ENCODE assay signal across 8 cellular contexts in genomic region chr16:76535-77272, GRCh38. TPM values are rescaled to one million over a fixed set of nuclear protein-coding genes. Genes with fewer than 3 reads are reported as not detected.
DNase-seq lines count a peak whose midpoint lies in the region; ATAC-seq, FAIRE-seq and TF ChIP-seq lines count a peak whose summit lies in the region.

No MANE protein-coding gene starts in this region.

- TF ChIP-seq EP300 in stomach (IDR thresholded peaks at IDR 0.05): no peak

- peak overlapping the region; percentile 81 for H2AFZ ChIP-seq in MM.1S (ENCODE audit: low read length)
- no peak overlapping the region for H2AFZ ChIP-seq in keratinocyte (ENCODE audit: control insufficient read depth, low read length)

- 11 to 36% (median 33%) methylated on average over 10 to 13 of the region's 13 CpGs for whole genome bisulfite sequencing in stomach, 5 donors

- peaks cover 9% of the 10 kb centered on the region for H3K79me2 ChIP-seq in MM.1S (ENCODE audit: low read length)
- peaks cover 4% of the 10 kb centered on the region for H3K79me2 ChIP-seq in keratinocyte (ENCODE audit: control insufficient read depth, insufficient read depth, low read length)

- intact Hi-C loops in stomach (cut with DNase I; ENCODE audit: low total_unique reads): no loop called here

- H3K27me3 ChIP-seq in MM.1S (replicated peaks; ENCODE audit: insufficient read depth, low read length): peaks cover 4% of the 10 kb centered on the region
- no peaks in the 10 kb centered on the region for H3K27me3 ChIP-seq in keratinocyte (ENCODE audit: control insufficient read depth, extremely low read depth, insufficient read depth, low read length)
- peaks cover 0 to 18% (median 0%) of the 10 kb centered on the region in 3 donors for H3K27me3 ChIP-seq in stomach

- no peak for TF ChIP-seq POLR2A in stomach (IDR thresholded peaks at IDR 0.05)

- H3K9ac ChIP-seq in MM.1S (ENCODE audit: low read length) (peak overlapping the region; percentile 87), keratinocyte (ENCODE audit: control insufficient read depth, extremely low read depth, insufficient read depth, low read length) (peak overlapping the region; percentile 83)

- ATAC-seq in HG02571 (IDR thresholded peaks at IDR 0.05; ENCODE audit: unreplicated experiment) (no peak), GM19463 (IDR thresholded peaks at IDR 0.05; ENCODE audit: unreplicated experiment) (no peak), GM18511 (IDR thresholded peaks at IDR 0.05; ENCODE audit: unreplicated experiment) (no peak)

- H3K27ac ChIP-seq in MM.1S (ENCODE audit: low read length): peak overlapping the region; percentile 19; the same call in 1 of the 2 replicates
- peak overlapping the region; percentile 66 for H3K27ac ChIP-seq in keratinocyte (ENCODE audit: control insufficient read depth, insufficient read depth, low read length)
- peak overlapping the region; percentile 87 to 96 (median 95) for H3K27ac ChIP-seq in stomach

- DNase-seq in GDM1 (lab: John Stamatoyannopoulos, UW) (peak; percentile 25), MM.1S (no peak), astrocyte of the spinal cord (ENCODE audit: low read depth, low spot score) (peak; percentile 69), keratinocyte (ENCODE audit: low read depth, low spot score) (peak; percentile 61), stomach (peak; percentile 66)

- H4K20me1 ChIP-seq in MM.1S (ENCODE audit: insufficient read depth, low read length) (no peaks in the 10 kb centered on the region), keratinocyte (ENCODE audit: control insufficient read depth, extremely low read depth, insufficient read depth, low read length) (no peaks in the 10 kb centered on the region)

- H3K9me1 ChIP-seq in keratinocyte (ENCODE audit: control insufficient read depth, extremely low read depth, insufficient read depth, low read length): peaks cover 2% of the 10 kb centered on the region

- dilution Hi-C loops in keratinocyte (cut with MboI; ENCODE audit: extremely low pct_ligation_motif_present, low sequenced_read_pairs): no loop called here

- H3K9me3 ChIP-seq in MM.1S (replicated peaks; ENCODE audit: insufficient read depth, low read length): no peaks in the 10 kb centered on the region
- H3K9me3 ChIP-seq in keratinocyte (ENCODE audit: control insufficient read depth, low read depth, low read length): no peaks in the 10 kb centered on the region
- H3K9me3 ChIP-seq in stomach: no peaks in the 10 kb centered on the region

- H3K4me1 ChIP-seq in MM.1S (ENCODE audit: low read length): peaks cover 25% of the 10 kb centered on the region
- H3K4me1 ChIP-seq in keratinocyte (ENCODE audit: control insufficient read depth, extremely low read depth, insufficient read depth, low read length): peaks cover 37% of the 10 kb centered on the region
- peaks cover 34 to 69% (median 67%) of the 10 kb centered on the region in 4 donors for H3K4me1 ChIP-seq in stomach

- peak; percentile 52 for FAIRE-seq in keratinocyte (lab: Jason Lieb, UNC)

- 0 out of 2 replicates have a peak, but pooled peaks cover 3% of the 10 kb centered on the region for H3F3A ChIP-seq in MM.1S (ENCODE audit: insufficient read depth, low read length)

- in situ Hi-C loops in astrocyte of the spinal cord (cut with HindIII; ENCODE audit: low sequenced_read_pairs): no loop called here

- TF ChIP-seq CTCF in MM.1S (IDR thresholded peaks at IDR 0.05; ENCODE audit: low read length) (no peak), astrocyte of the spinal cord (IDR thresholded peaks at IDR 0.05; ENCODE audit: low read depth, low read length) (no peak), keratinocyte (optimal IDR thresholded peaks at IDR 0.05 in 1 of 3, IDR thresholded peaks at IDR 0.05 in 1 of 3, conservative IDR thresholded peaks at IDR 0.05 in 1 of 3; ENCODE audit: extremely low read depth in 1 of 3, insufficient read depth in 2 of 3, low read length in 3 of 3) (no peak), stomach (IDR thresholded peaks at IDR 0.05) (no peak)

- no peaks in the 10 kb centered on the region for H3K36me3 ChIP-seq in MM.1S (replicated peaks; ENCODE audit: insufficient read depth, low read length)
- H3K36me3 ChIP-seq in keratinocyte (ENCODE audit: control insufficient read depth in 2 of 2, extremely low read depth in 1 of 2, insufficient read depth in 2 of 2, low read length in 2 of 2): peaks cover 0 to 12% of the 10 kb centered on the region in 2 experiments
- peaks cover 0 to 20% (median 19%) of the 10 kb centered on the region in 4 donors for H3K36me3 ChIP-seq in stomach

- H3K9me2 ChIP-seq in MM.1S (replicated peaks; ENCODE audit: insufficient read depth, low read length): no peaks in the 10 kb centered on the region

- H3K4me2 ChIP-seq in MM.1S (ENCODE audit: low read depth, low read length) (peak overlapping the region; percentile 99), keratinocyte (ENCODE audit: control insufficient read depth, extremely low read depth, insufficient read depth, low read depth, low read length) (peak overlapping the region; percentile 95)

- peak overlapping the region; percentile 90 for H3K4me3 ChIP-seq in MM.1S (ENCODE audit: low read length)
- H3K4me3 ChIP-seq in astrocyte of the spinal cord (ENCODE audit: low read depth, low read length): no peak overlapping the region
- H3K4me3 ChIP-seq in keratinocyte (ENCODE audit: control insufficient read depth in 2 of 3, extremely low read depth in 1 of 3, insufficient read depth in 2 of 3, low read depth in 1 of 3, low read length in 3 of 3): peak overlapping the region; percentile 76 to 82 (median 82)
- H3K4me3 ChIP-seq in stomach: peak overlapping the region in 3 of 4 donors; percentile 71 to 91 (median 76)

RNA-seq across cellular contexts. Expression of gene MPG, which starts 1.3 kb away (rescaled TPM):
- polyA plus RNA-seq in keratinocyte (22.7 to 46.8 TPM (median 26.9 TPM) in 3 replicates), stomach (100 to 1,000 TPM in 2 of 3 donors, 10 to 100 TPM in 1; 90.6 to 112 (median 112) TPM)
- polyA plus RNA-seq in keratinocyte (2011; ENCODE audit: low read depth): 6.9 TPM
- polyA plus RNA-seq in keratinocyte (2011; cell fraction: cytosol; rRNA removed): 18.8 and 57.3 TPM in 2 replicates
- 16.3 and 22.6 TPM in 2 replicates for polyA plus RNA-seq in keratinocyte (2011; cell fraction: nucleus; rRNA removed)
- polyA plus RNA-seq in keratinocyte (2012; ENCODE audit: low replicate concordance): 23.3 and 36.4 TPM in 2 replicates
- polyA minus RNA-seq in keratinocyte: 10.4 to 17.2 TPM (median 13.6 TPM) in 3 replicates
- polyA minus RNA-seq in keratinocyte (2011; cell fraction: cytosol; rRNA and poly(A)+ RNA removed): 62.7 TPM
- polyA minus RNA-seq in keratinocyte (2011; cell fraction: nucleus; rRNA and poly(A)+ RNA removed): 11.1 and 13.0 TPM in 2 replicates
- total RNA-seq in stomach: 100 to 1,000 TPM in 1 of 5 donors, 10 to 100 TPM in 4; 33.3 to 102 (median 76.2) TPM

RNA-seq across cellular contexts. Expression of gene RHBDF1, which starts 4.3 kb away (rescaled TPM):
- polyA plus RNA-seq in keratinocyte (20.4 to 37.2 TPM (median 24.0 TPM) in 3 replicates), stomach (10 to 100 TPM; 10.2 to 38.3 (median 15.3) TPM)
- 19.4 TPM for polyA plus RNA-seq in keratinocyte (2011; ENCODE audit: low read depth)
- polyA plus RNA-seq in keratinocyte (2011; cell fraction: cytosol; rRNA removed): 12.2 and 16.8 TPM in 2 replicates
- polyA plus RNA-seq in keratinocyte (2011; cell fraction: nucleus; rRNA removed): 131 and 171 TPM in 2 replicates
- polyA plus RNA-seq in keratinocyte (2012; ENCODE audit: low replicate concordance): 21.9 and 26.9 TPM in 2 replicates
- 25.4 to 87.6 TPM (median 34.0 TPM) in 3 replicates for polyA minus RNA-seq in keratinocyte
- polyA minus RNA-seq in keratinocyte (2011; cell fraction: cytosol; rRNA and poly(A)+ RNA removed): 21.1 TPM
- 34.8 and 35.9 TPM in 2 replicates for polyA minus RNA-seq in keratinocyte (2011; cell fraction: nucleus; rRNA and poly(A)+ RNA removed)
- 100 to 1,000 TPM in 1 of 5 donors, 10 to 100 TPM in 4; 13.4 to 185 (median 30.4) TPM for total RNA-seq in stomach

RNA-seq across cellular contexts. Expression of gene SNRNP25, which starts 23.1 kb away (rescaled TPM):
- polyA plus RNA-seq in keratinocyte (29.2 to 45.9 TPM (median 44.7 TPM) in 3 replicates), stomach (10 to 100 TPM; 30.2 to 40.2 (median 34.4) TPM)
- 12.3 TPM for polyA plus RNA-seq in keratinocyte (2011; ENCODE audit: low read depth)
- 29.2 and 35.0 TPM in 2 replicates for polyA plus RNA-seq in keratinocyte (2011; cell fraction: cytosol; rRNA removed)
- polyA plus RNA-seq in keratinocyte (2011; cell fraction: nucleus; rRNA removed): 15.3 and 15.7 TPM in 2 replicates
- polyA plus RNA-seq in keratinocyte (2012; ENCODE audit: low replicate concordance): 12.6 and 42.6 TPM in 2 replicates
- 11.7 to 19.2 TPM (median 14.8 TPM) in 3 replicates for polyA minus RNA-seq in keratinocyte
- polyA minus RNA-seq in keratinocyte (2011; cell fraction: cytosol; rRNA and poly(A)+ RNA removed): 11.3 TPM
- polyA minus RNA-seq in keratinocyte (2011; cell fraction: nucleus; rRNA and poly(A)+ RNA removed): 2.3 and 3.6 TPM in 2 replicates
- 10 to 100 TPM in 3 of 5 donors, 1 to 10 TPM in 2; 2.3 to 22.9 (median 11.9) TPM for total RNA-seq in stomach

RNA-seq across cellular contexts. Expression of gene POLR3K, which starts 23.3 kb away (rescaled TPM):
- polyA plus RNA-seq in keratinocyte: 16.3 to 28.8 TPM (median 23.2 TPM) in 3 replicates
- 1.5 TPM for polyA plus RNA-seq in keratinocyte (2011; ENCODE audit: low read depth)
- 22.7 and 27.7 TPM in 2 replicates for polyA plus RNA-seq in keratinocyte (2011; cell fraction: cytosol; rRNA removed)
- 11.8 and 12.9 TPM in 2 replicates for polyA plus RNA-seq in keratinocyte (2011; cell fraction: nucleus; rRNA removed)
- 12.7 and 19.5 TPM in 2 replicates for polyA plus RNA-seq in keratinocyte (2012; ENCODE audit: low replicate concordance)
- polyA minus RNA-seq in keratinocyte: 5.7 to 15.2 TPM (median 13.7 TPM) in 3 replicates
- polyA minus RNA-seq in keratinocyte (2011; cell fraction: cytosol; rRNA and poly(A)+ RNA removed): 13.8 TPM
- polyA minus RNA-seq in keratinocyte (2011; cell fraction: nucleus; rRNA and poly(A)+ RNA removed): 2.0 and 4.1 TPM in 2 replicates
- total RNA-seq in stomach: 1 to 10 TPM in 3 of 5 donors, not detected in 2; 2.2 to 5.5 (median 3.6) TPM
- 10 to 100 TPM; 10.7 to 13.3 (median 10.9) TPM for polyA plus RNA-seq in stomach

Comparison
In these comparisons a context has a peak if more than half of its experiments do, and no peak if none do; other contexts are left out.
1. H3K27ac ChIP-seq: peak in every context shown above with its lines; median percentile 95 in stomach; 66 in keratinocyte; 19 in MM.1S.